In genomic region chr6:144805049-144805448, GRCh38 we compare ENCODE assay signal across 14 cellular contexts.
"Had no signal": no experiment of that assay in that cellular context is flagged by ENCODE, and none has a peak within 500 bp of the region (broad histone marks: within the 10 kb centered on the region; RNA-seq: fewer than 3 reads in every experiment).

No MANE protein-coding gene starts in this region.

- H3K27ac Mint-ChIP-seq: activated T-cell treated with anti-CD3 and anti-CD28 coated beads, Interleukin-2, amount 50 U/mL, for 24 hours; stimulated activated effector memory CD8-positive, alpha-beta T cell treated with anti-CD3 and anti-CD28 coated beads, Interleukin-12 subunit alpha, Interleukin-12 subunit beta, amount 100 ng/mL, for 72 hours had no signal

- DNase-seq: activated CD4-positive, CD25-positive, alpha-beta regulatory T cell treated with anti-CD3 and anti-CD28 coated beads, Interleukin-2, amount 50 U/mL, for 72 hours; activated naive CD4-positive, alpha-beta T cell treated with Interleukin-2 at 50 U/mL for 16 hours; activated T-cell treated with anti-CD3 and anti-CD28 coated beads, Interleukin-2, amount 50 U/mL, for 24 hours; erythroblast; foreskin fibroblast; left lung; occipital lobe; posterior cingulate gyrus; right lobe of liver; stimulated activated CD4-positive, alpha-beta T cell treated with anti-CD3 and anti-CD28 coated beads, Interleukin-1b, Interleukin-23, amount 100 ng/mL, for 48 hours; stimulated activated naive CD8-positive, alpha-beta T cell treated with anti-CD3 and anti-CD28 coated beads, Interleukin-15, amount 100 ng/mL, for 72 hours; tibial artery had no signal

- H3K4me3 Mint-ChIP-seq: activated T-cell treated with anti-CD3 and anti-CD28 coated beads, Interleukin-2, amount 50 U/mL, for 24 hours; neural crest cell; stimulated activated effector memory CD8-positive, alpha-beta T cell treated with anti-CD3 and anti-CD28 coated beads, Interleukin-12 subunit alpha, Interleukin-12 subunit beta, amount 100 ng/mL, for 72 hours; stimulated activated naive CD8-positive, alpha-beta T cell treated with anti-CD3 and anti-CD28 coated beads, Interleukin-15, amount 100 ng/mL, for 72 hours had no signal

- H3K9me3 Mint-ChIP-seq: activated T-cell treated with anti-CD3 and anti-CD28 coated beads, Interleukin-2, amount 50 U/mL, for 24 hours; neural crest cell; stimulated activated effector memory CD8-positive, alpha-beta T cell treated with anti-CD3 and anti-CD28 coated beads, Interleukin-12 subunit alpha, Interleukin-12 subunit beta, amount 100 ng/mL, for 72 hours; stimulated activated naive CD8-positive, alpha-beta T cell treated with anti-CD3 and anti-CD28 coated beads, Interleukin-15, amount 100 ng/mL, for 72 hours had no signal

- H3K27me3 Mint-ChIP-seq: activated T-cell treated with anti-CD3 and anti-CD28 coated beads, Interleukin-2, amount 50 U/mL, for 24 hours; stimulated activated naive CD8-positive, alpha-beta T cell treated with anti-CD3 and anti-CD28 coated beads, Interleukin-15, amount 100 ng/mL, for 72 hours had no signal
